ENCODE assay signal across 8 cellular contexts in the genomic region with DNA sequence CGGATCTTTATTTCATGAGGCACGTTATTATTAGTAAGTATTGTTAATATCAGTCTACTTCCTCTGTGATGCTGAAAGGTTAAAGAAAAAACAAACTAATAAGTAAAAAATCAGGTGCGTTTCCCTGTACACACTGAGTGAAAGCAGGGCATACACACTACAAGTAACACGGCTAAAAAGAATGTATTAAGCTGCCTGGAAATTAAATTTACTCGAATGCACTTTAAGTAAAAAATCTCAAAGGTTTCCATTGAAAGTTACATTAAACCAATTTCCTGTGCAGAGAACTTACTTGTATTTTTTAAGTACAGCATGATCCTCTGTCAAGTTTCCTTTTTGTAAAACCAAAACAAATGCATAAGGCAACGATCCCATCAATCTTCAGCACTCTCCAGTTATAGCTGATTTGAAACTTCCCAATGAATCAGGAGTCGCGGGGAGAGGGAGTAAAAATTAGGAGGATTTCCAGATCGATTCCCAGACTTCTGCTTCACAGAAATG. TPM values are rescaled to one million over a fixed set of nuclear protein-coding genes. Genes with fewer than 3 reads are reported as not detected.
DNase-seq lines count a peak whose midpoint lies in the region; TF ChIP-seq lines count a peak whose summit lies in the region.

No MANE protein-coding gene starts in this region.

- no peak for TF ChIP-seq RAD21 in liver (IDR thresholded peaks at IDR 0.05)

- peak overlapping the region; percentile 97 for H3K27ac Mint-ChIP-seq in activated naive CD4-positive, alpha-beta T cell treated with anti-CD3 and anti-CD28 coated beads for 36 hours
- H3K27ac Mint-ChIP-seq in activated naive CD8-positive, alpha-beta T cell: peak overlapping the region; percentile 98

- CTCF ChIA-PET in activated naive CD4-positive, alpha-beta T cell treated with anti-CD3 and anti-CD28 coated beads for 36 hours (lab: Charles Lee): interaction anchor here (1.1 to 3.6 kb wide), 26 partner anchors 11 to 304 kb away, joined by 3 to 84 read pairs (median 10); no protein-coding TSS in a partner anchor

- 5% methylated on average over 9 of the region's 9 CpGs for WGBS in liver
- whole genome bisulfite sequencing in tibial nerve, 2 donors: 0 to 2% methylated on average over 9 of the region's 9 CpGs

- H3K27ac ChIP-seq in liver (ENCODE audit: low read depth in 1 of 2, low read length in 2 of 2) (peak overlapping the region; percentile 67 to 77), tibial nerve (peak overlapping the region; percentile 89 to 96 (median 90))

- TF ChIP-seq CTCF in liver (IDR thresholded peaks at IDR 0.05; ENCODE audit: low read depth, low read length, missing input control) (no peak), tibial nerve (IDR thresholded peaks at IDR 0.05) (no peak)

- intact Hi-C loops in activated naive CD4-positive, alpha-beta T cell treated with anti-CD3 and anti-CD28 coated beads for 36 hours (cut with micrococcal nuclease): loop anchor here (1.0 to 2.0 kb wide), 8 partner anchors 106 to 1132 kb away; a partner anchor contains a TSS

- no peaks in the 10 kb centered on the region for H3K27me3 Mint-ChIP-seq in activated naive CD4-positive, alpha-beta T cell treated with anti-CD3 and anti-CD28 coated beads for 36 hours (ENCODE audit: low read depth)
- no peaks in the 10 kb centered on the region for H3K27me3 Mint-ChIP-seq in activated naive CD8-positive, alpha-beta T cell

- no peak for TF ChIP-seq POLR2A in tibial nerve (IDR thresholded peaks at IDR 0.05)

- H3K36me3 Mint-ChIP-seq in activated naive CD4-positive, alpha-beta T cell treated with anti-CD3 and anti-CD28 coated beads for 36 hours (ENCODE audit: low read depth): peaks cover 32% of the 10 kb centered on the region
- H3K36me3 Mint-ChIP-seq in activated naive CD8-positive, alpha-beta T cell: peaks cover 2% of the 10 kb centered on the region

- H3K9me3 ChIP-seq in liver (ENCODE audit: control insufficient read depth in 4 of 4, low read length in 3 of 4): no peaks in the 10 kb centered on the region
- H3K9me3 ChIP-seq in tibial nerve: no peaks in the 10 kb centered on the region

- no peak for DNase-seq in activated naive CD4-positive, alpha-beta T cell treated with anti-CD3 and anti-CD28 coated beads for 36 hours
- DNase-seq in activated naive CD4-positive, alpha-beta T cell treated with Interleukin-2 at 50 U/mL for 16 hours: no peak
- DNase-seq in tibial nerve (ENCODE audit: low spot score in 2 of 2) (no peak), SW 1271 (lab: John Stamatoyannopoulos, UW) (no peak)
- DNase-seq in activated CD8-positive, alpha-beta memory T cell treated with anti-CD3 and anti-CD28 coated beads, Interleukin-2, amount 50 U/mL, for 4 hours: no peak
- DNase-seq in stimulated activated CD4-positive, alpha-beta T cell treated with anti-CD3 and anti-CD28 coated beads, Interleukin-2, amount 100 ng/mL, for 48 hours: no peak

- H3K27me3 ChIP-seq in liver (ENCODE audit: control insufficient read depth in 4 of 4, insufficient read depth in 4 of 4, low read length in 3 of 4) (no peaks in the 10 kb centered on the region), tibial nerve (no peaks in the 10 kb centered on the region)

- H3K4me3 Mint-ChIP-seq in activated naive CD4-positive, alpha-beta T cell treated with anti-CD3 and anti-CD28 coated beads for 36 hours: peak overlapping the region; percentile 98
- peak overlapping the region; percentile 93 for H3K4me3 Mint-ChIP-seq in activated naive CD8-positive, alpha-beta T cell

- peak overlapping the region in 1 of 2 donors; percentile 72 for H3K9ac ChIP-seq in liver (ENCODE audit: low read depth in 1 of 2, low read length in 2 of 2)

- H3K4me1 Mint-ChIP-seq in activated naive CD4-positive, alpha-beta T cell treated with anti-CD3 and anti-CD28 coated beads for 36 hours (ENCODE audit: low read depth): peaks cover 36% of the 10 kb centered on the region
- H3K4me1 Mint-ChIP-seq in activated naive CD8-positive, alpha-beta T cell (ENCODE audit: low read depth): peaks cover 46% of the 10 kb centered on the region

- no peak for TF ChIP-seq EP300 in tibial nerve (IDR thresholded peaks at IDR 0.05)

- H3K4me1 ChIP-seq in liver (ENCODE audit: control insufficient read depth in 4 of 4, insufficient read depth in 4 of 4, low read length in 3 of 4): peaks cover 3 to 20% (median 10%) of the 10 kb centered on the region in 4 donors
- H3K4me1 ChIP-seq in tibial nerve: peaks cover 0 to 53% (median 18%) of the 10 kb centered on the region in 4 donors

- H3K9me3 Mint-ChIP-seq in activated naive CD4-positive, alpha-beta T cell treated with anti-CD3 and anti-CD28 coated beads for 36 hours: no peaks in the 10 kb centered on the region
- no peaks in the 10 kb centered on the region for H3K9me3 Mint-ChIP-seq in activated naive CD8-positive, alpha-beta T cell (ENCODE audit: low read depth)

- H3K36me3 ChIP-seq in liver (ENCODE audit: control insufficient read depth in 4 of 4, insufficient read depth in 3 of 4, low read depth in 1 of 4, low read length in 3 of 4): no peaks in the 10 kb centered on the region
- no peaks in the 10 kb centered on the region for H3K36me3 ChIP-seq in tibial nerve

- H3K4me3 ChIP-seq in liver (ENCODE audit: low read depth in 1 of 3, low read length in 3 of 3) (peak overlapping the region; percentile 70 to 91 (median 74)), tibial nerve (peak overlapping the region; percentile 79 to 94 (median 82))

TF ChIP-seq in liver, 16 proteins besides CTCF, POLR2A, EP300 and RAD21:
- TF ChIP-seq, protein P1, sequence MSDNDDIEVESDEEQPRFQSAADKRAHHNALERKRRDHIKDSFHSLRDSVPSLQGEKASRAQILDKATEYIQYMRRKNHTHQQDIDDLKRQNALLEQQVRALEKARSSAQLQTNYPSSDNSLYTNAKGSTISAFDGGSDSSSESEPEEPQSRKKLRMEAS (IDR thresholded peaks at IDR 0.05): no peak
- TF ChIP-seq, protein P2, sequence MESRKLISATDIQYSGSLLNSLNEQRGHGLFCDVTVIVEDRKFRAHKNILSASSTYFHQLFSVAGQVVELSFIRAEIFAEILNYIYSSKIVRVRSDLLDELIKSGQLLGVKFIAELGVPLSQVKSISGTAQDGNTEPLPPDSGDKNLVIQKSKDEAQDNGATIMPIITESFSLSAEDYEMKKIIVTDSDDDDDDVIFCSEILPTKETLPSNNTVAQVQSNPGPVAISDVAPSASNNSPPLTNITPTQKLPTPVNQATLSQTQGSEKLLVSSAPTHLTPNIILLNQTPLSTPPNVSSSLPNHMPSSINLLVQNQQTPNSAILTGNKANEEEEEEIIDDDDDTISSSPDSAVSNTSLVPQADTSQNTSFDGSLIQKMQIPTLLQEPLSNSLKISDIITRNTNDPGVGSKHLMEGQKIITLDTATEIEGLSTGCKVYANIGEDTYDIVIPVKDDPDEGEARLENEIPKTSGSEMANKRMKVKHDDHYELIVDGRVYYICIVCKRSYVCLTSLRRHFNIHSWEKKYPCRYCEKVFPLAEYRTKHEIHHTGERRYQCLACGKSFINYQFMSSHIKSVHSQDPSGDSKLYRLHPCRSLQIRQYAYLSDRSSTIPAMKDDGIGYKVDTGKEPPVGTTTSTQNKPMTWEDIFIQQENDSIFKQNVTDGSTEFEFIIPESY (IDR thresholded peaks at IDR 0.05): no peak
- TF ChIP-seq YY1 (IDR thresholded peaks at IDR 0.05) (no peak), SP1 (IDR thresholded peaks at IDR 0.05) (no peak), HNF4A (conservative IDR thresholded peaks at IDR 0.05) (no peak)
- TF ChIP-seq, protein P3, sequence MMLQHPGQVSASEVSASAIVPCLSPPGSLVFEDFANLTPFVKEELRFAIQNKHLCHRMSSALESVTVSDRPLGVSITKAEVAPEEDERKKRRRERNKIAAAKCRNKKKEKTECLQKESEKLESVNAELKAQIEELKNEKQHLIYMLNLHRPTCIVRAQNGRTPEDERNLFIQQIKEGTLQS (IDR thresholded peaks at IDR 0.05): no peak

RNA-seq across cellular contexts. Expression of a gene that starts 0.6 kb away (rescaled TPM):
- 10 to 100 TPM; 48.4 to 49.6 TPM for total RNA-seq in activated naive CD4-positive, alpha-beta T cell treated with anti-CD3 and anti-CD28 coated beads for 36 hours
- total RNA-seq in liver (1 to 10 TPM; 2.1 to 3.9 TPM), tibial nerve (10 to 100 TPM; 54.7 to 79.1 (median 67.0) TPM)
- polyA plus RNA-seq in liver: under 1 TPM; 0.40 to 0.69 TPM

RNA-seq across cellular contexts. Expression of a gene that starts 48.1 kb away (rescaled TPM):
- 10 to 100 TPM; 75.2 to 81.5 TPM for total RNA-seq in activated naive CD4-positive, alpha-beta T cell treated with anti-CD3 and anti-CD28 coated beads for 36 hours
- total RNA-seq in liver: 10 to 100 TPM; 11.3 to 34.1 TPM
- 10 to 100 TPM; 28.7 to 37.2 TPM for polyA plus RNA-seq in liver
- 10 to 100 TPM; 44.1 to 62.4 (median 54.8) TPM for total RNA-seq in tibial nerve

Comparison
In these comparisons a context has a peak if more than half of its experiments do, and no peak if none do; other contexts are left out.
1. RNA of a gene that starts 0.6 kb away (total RNA-seq): 54.7 to 79.1 TPM in tibial nerve and 48.4 to 49.6 TPM in activated naive CD4-positive, alpha-beta T cell treated with anti-CD3 and anti-CD28 coated beads for 36 hours; 2.1 to 3.9 TPM in liver; every median in the first group is over 10 times any median in the second.